In genomic region chr3:122564155-122564912, GRCh38 we compare ENCODE assay signal across 8 cellular contexts. TPM values are rescaled to one million over a fixed set of nuclear protein-coding genes. Genes with fewer than 3 reads are reported as not detected.
DNase-seq lines count a peak whose midpoint lies in the region; ATAC-seq and TF ChIP-seq lines count a peak whose summit lies in the region.

Gene DTX3L, plus strand, starts transcription at chr3:122564338. Its CDS starts 89 bp downstream, at chr3:122564427.
Gene PARP9, minus strand, starts transcription at chr3:122564300. Its CDS starts 4,680 bp downstream, at chr3:122559620.

- TF ChIP-seq POLR2A in GM19099 (IDR thresholded peaks at IDR 0.05; ENCODE audit: extremely low read depth, insufficient read length, low read depth) (peak; percentile 71), right lobe of liver (IDR thresholded peaks at IDR 0.05) (peak; percentile 85)

- POLR2A ChIA-PET in activated CD4-positive, alpha-beta memory T cell treated with anti-CD3 and anti-CD28 coated beads for 36 hours (lab: Charles Lee) = interaction anchor here (0.5 to 2.6 kb wide), 12 partner anchors 11 to 148 kb away, joined by 3 to 16 read pairs (median 4); partner anchors contain the start of genes KPNA1, PARP14, PARP15 and WDR5B

- H3K4me1 ChIP-seq in right lobe of liver = peaks cover 0 to 56% (median 18%) of the 10 kb centered on the region in 4 donors

- no peak for TF ChIP-seq CTCF in AG10803 (conservative IDR thresholded peaks at IDR 0.05; ENCODE audit: low read length)
- peak in 4 of 56 donors; percentile 2 to 30 (median 9) for TF ChIP-seq CTCF in dorsolateral prefrontal cortex (IDR thresholded peaks at IDR 0.05 in 54 of 56, conservative IDR thresholded peaks at IDR 0.05 in 2 of 56; ENCODE audit: low read depth in 1 of 56, partially characterized antibody in 56 of 56)
- TF ChIP-seq CTCF in right lobe of liver (IDR thresholded peaks at IDR 0.05) = no peak

- H3K27me3 ChIP-seq in dorsolateral prefrontal cortex (no peaks in the 10 kb centered on the region), right lobe of liver (no peaks in the 10 kb centered on the region)

- DNase-seq in AG10803 (ENCODE audit: low read depth) (peak; percentile 76), NCI-H526 treated with DMSO at 0.1 percent for 48 hours (lab: John Stamatoyannopoulos, UW) (peak; percentile 86), dorsolateral prefrontal cortex (peak; percentile 11 to 79 (median 58)), right lobe of liver (peak; percentile 92 to 95 (median 93))
- peak; percentile 88 for DNase-seq in activated CD4-positive, alpha-beta memory T cell treated with anti-CD3 and anti-CD28 coated beads for 36 hours
- DNase-seq in stimulated activated CD4-positive, alpha-beta T cell treated with anti-CD3 and anti-CD28 coated beads, Interleukin-4, amount 100 ng/mL, for 24 hours = peak; percentile 75

- H3K4me3 ChIP-seq in AG10803 (ENCODE audit: low read length) (peak within 1 kb of the TSS; percentile 80), dorsolateral prefrontal cortex (peak within 1 kb of the TSS; percentile 62 to 98 (median 84)), right lobe of liver (peak within 1 kb of the TSS; percentile 70 to 94 (median 76))

- CTCF ChIA-PET in activated CD4-positive, alpha-beta memory T cell treated with anti-CD3 and anti-CD28 coated beads for 36 hours (lab: Charles Lee) = interaction anchor here (0.9 to 13.3 kb wide), 4 partner anchors 105 to 180 kb away, joined by 3 to 230 read pairs (median 4); partner anchors contain the start of genes FAM162A and PARP14

- peak within 1 kb of the TSS; percentile 97 for H3K27ac Mint-ChIP-seq in activated CD4-positive, alpha-beta memory T cell treated with anti-CD3 and anti-CD28 coated beads for 36 hours

- H3K36me3 Mint-ChIP-seq in activated CD4-positive, alpha-beta memory T cell treated with anti-CD3 and anti-CD28 coated beads for 36 hours = peaks cover 43% of the 10 kb centered on the region

- H3K27ac ChIP-seq in dorsolateral prefrontal cortex (peak within 1 kb of the TSS; percentile 4 to 95 (median 83)), right lobe of liver (peak within 1 kb of the TSS; percentile 97 to 99 (median 99))

- no peaks in the 10 kb centered on the region for H3K27me3 Mint-ChIP-seq in activated CD4-positive, alpha-beta memory T cell treated with anti-CD3 and anti-CD28 coated beads for 36 hours

- ATAC-seq in HG03378 (IDR thresholded peaks at IDR 0.05; ENCODE audit: unreplicated experiment) = peak; percentile 61
- ATAC-seq in right lobe of liver = peak; percentile 90 to 98 (median 94)

- intact Hi-C loops in activated CD4-positive, alpha-beta memory T cell treated with anti-CD3 and anti-CD28 coated beads for 36 hours (cut with micrococcal nuclease) = loop anchor here (1.0 to 10.0 kb wide), 6 partner anchors 12 to 730 kb away; partner anchors contain the start of genes EAF2, HSPBAP1, IQCB1 and KPNA1
- intact Hi-C loops in dorsolateral prefrontal cortex (cut with DNase I) = loop anchor here (1.0 to 10.0 kb wide), 3 partner anchors 113 to 230 kb away; partner anchors contain the start of genes HSPBAP1 (in 1 of the 2) and SLC49A4 (in 1 of the 2)
- intact Hi-C loops in right lobe of liver (cut with DNase I) = loop anchor here (5.0 to 10.0 kb wide), 2 partner anchors 118 to 120 kb away; partner anchors contain the start of gene PARP14 (in 2 of the 2)

- peaks cover 67% of the 10 kb centered on the region for H3K4me1 Mint-ChIP-seq in activated CD4-positive, alpha-beta memory T cell treated with anti-CD3 and anti-CD28 coated beads for 36 hours (ENCODE audit: low read depth)

- H3K4me3 Mint-ChIP-seq in activated CD4-positive, alpha-beta memory T cell treated with anti-CD3 and anti-CD28 coated beads for 36 hours = peak within 1 kb of the TSS; percentile 92

- WGBS in right lobe of liver (ENCODE audit: insufficient coverage, low coverage, low lambda C conversion rate, missing lambda C conversion rate) = 0% methylated on average over 6 of the region's 56 CpGs

- peaks cover 3 to 19% (median 14%) of the 10 kb centered on the region in 4 donors for H3K36me3 ChIP-seq in right lobe of liver

- no peaks in the 10 kb centered on the region for H3K9me3 ChIP-seq in right lobe of liver

- no peaks in the 10 kb centered on the region for H3K9me3 Mint-ChIP-seq in activated CD4-positive, alpha-beta memory T cell treated with anti-CD3 and anti-CD28 coated beads for 36 hours

RNA-seq across cellular contexts. Expression of gene DTX3L, which starts in this region (rescaled TPM):
- total RNA-seq in activated CD4-positive, alpha-beta memory T cell treated with anti-CD3 and anti-CD28 coated beads for 36 hours = 10 to 100 TPM; 39.6 to 40.8 TPM
- total RNA-seq in dorsolateral prefrontal cortex (10 to 100 TPM in 44 of 120 experiments, 1 to 10 TPM in 76; 2.9 to 28.9 (median 9.0) TPM), right lobe of liver (10 to 100 TPM; 31.3 to 63.7 (median 38.4) TPM)

RNA-seq across cellular contexts. Expression of gene PARP9, which starts in this region (rescaled TPM):
- 10 to 100 TPM; 38.1 to 38.4 TPM for total RNA-seq in activated CD4-positive, alpha-beta memory T cell treated with anti-CD3 and anti-CD28 coated beads for 36 hours
- total RNA-seq in dorsolateral prefrontal cortex (10 to 100 TPM in 78 of 120 experiments, 1 to 10 TPM in 42; 4.7 to 38.4 (median 11.6) TPM), right lobe of liver (10 to 100 TPM; 35.5 to 64.7 (median 42.5) TPM)

Comparison
In these comparisons a context has a peak if more than half of its experiments do, and no peak if none do; other contexts are left out.
1. Peak in every context shown above with its lines: DNase-seq, ATAC-seq, H3K4me3 ChIP-seq and H3K27ac ChIP-seq.